ENCODE assay signal across 11 cellular contexts in the genomic region with DNA sequence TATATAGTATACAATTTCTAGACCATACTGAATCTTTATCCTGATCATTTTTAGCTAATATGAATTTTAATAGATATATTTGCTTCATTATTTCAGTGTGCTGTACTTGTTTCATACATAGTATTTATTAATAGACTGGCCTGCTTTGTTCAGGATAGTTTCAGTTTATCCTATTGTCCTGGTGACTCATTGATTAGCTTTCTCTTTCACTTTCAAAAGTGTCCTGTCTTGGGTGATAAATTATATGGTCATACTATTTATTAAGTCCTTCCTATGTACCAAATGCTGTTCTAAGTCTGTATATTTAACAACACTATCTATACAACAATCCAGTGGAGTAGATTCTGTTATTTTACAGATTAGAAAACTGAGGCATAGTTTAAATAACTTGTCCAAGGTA.
A peak's percentile ranks its signal among the peaks of the same experiment; 100 is the strongest.
DNase-seq lines count a peak whose midpoint lies in the region; ATAC-seq and TF ChIP-seq lines count a peak whose summit lies in the region.
"Had no signal": no experiment of that assay in that cellular context is flagged by ENCODE, and none has a peak within 500 bp of the region (broad histone marks: within the 10 kb centered on the region; RNA-seq: fewer than 3 reads in every experiment).

No MANE protein-coding gene starts in this region.

- H3K36me3 ChIP-seq in tibial artery (no peaks in the 10 kb centered on the region), neural progenitor cell (no peaks in the 10 kb centered on the region)
- H3K36me3 ChIP-seq: gastrocnemius medialis had no signal

- no peaks in the 10 kb centered on the region for H4K20me1 ChIP-seq in neural progenitor cell (ENCODE audit: low read depth)

- peak; percentile 90 for DNase-seq in OCI-M1 (lab: John Stamatoyannopoulos, UW)
- DNase-seq in pulmonary artery endothelial cell (ENCODE audit: low read depth, low spot score): peak; percentile 24
- DNase-seq in tibial artery: no peak
- no peak for DNase-seq in neural progenitor cell (ENCODE audit: low spot score)
- no peak for DNase-seq in activated T-cell treated with anti-CD3 and anti-CD28 coated beads, Interleukin-2, amount 50 U/mL, for 24 hours
- DNase-seq: activated effector memory CD4-positive, alpha-beta T cell treated with Interleukin-2 at 50 U/mL for 16 hours; gastrocnemius medialis; T-helper 17 cell had no signal

- H3K9me3 ChIP-seq in tibial artery: peaks cover 0 to 15% (median 12%) of the 10 kb centered on the region in 3 donors
- H3K9me3 ChIP-seq in neural progenitor cell (ENCODE audit: low read depth): peaks cover 6% of the 10 kb centered on the region
- H3K9me3 ChIP-seq: gastrocnemius medialis had no signal

- H3F3A ChIP-seq in neural progenitor cell (ENCODE audit: low read depth): no peaks in the 10 kb centered on the region

- TF ChIP-seq CTCF in tibial artery (IDR thresholded peaks at IDR 0.05): no peak
- no peak for TF ChIP-seq CTCF in neural progenitor cell (IDR thresholded peaks at IDR 0.05)

- H3K4me3 Mint-ChIP-seq in neural progenitor cell: no peak overlapping the region
- no peak overlapping the region for H3K4me3 Mint-ChIP-seq in activated T-cell treated with anti-CD3 and anti-CD28 coated beads, Interleukin-2, amount 50 U/mL, for 24 hours
- H3K4me3 Mint-ChIP-seq: T-helper 17 cell had no signal

- H2AFZ ChIP-seq in neural progenitor cell (replicated peaks): no peak overlapping the region

- H3K27ac ChIP-seq in tibial artery: no peak overlapping the region
- no peak overlapping the region for H3K27ac ChIP-seq in neural progenitor cell

- H3K4me3 ChIP-seq in tibial artery (no peak overlapping the region), neural progenitor cell (no peak overlapping the region)
- H3K4me3 ChIP-seq: gastrocnemius medialis had no signal

- H3K79me2 ChIP-seq in neural progenitor cell (ENCODE audit: low read depth): no peaks in the 10 kb centered on the region

- peaks cover 3% of the 10 kb centered on the region for H3K27me3 Mint-ChIP-seq in neural progenitor cell (ENCODE audit: insufficient read depth, low read depth)
- peaks cover 3% of the 10 kb centered on the region for H3K27me3 Mint-ChIP-seq in activated T-cell treated with anti-CD3 and anti-CD28 coated beads, Interleukin-2, amount 50 U/mL, for 24 hours

- peak; percentile 80 for ATAC-seq in GM21423 (IDR thresholded peaks at IDR 0.05; ENCODE audit: unreplicated experiment)
- ATAC-seq in esophagus mucosa: peak; percentile 28
- ATAC-seq in GM19324 (IDR thresholded peaks at IDR 0.05; ENCODE audit: low FRiP score, unreplicated experiment): no peak
- ATAC-seq: gastrocnemius medialis, T-helper 17 cell had no signal

- H3K27me3 ChIP-seq in tibial artery (no peaks in the 10 kb centered on the region), neural progenitor cell (no peaks in the 10 kb centered on the region)
- H3K27me3 ChIP-seq: gastrocnemius medialis had no signal

- H3K4me1 Mint-ChIP-seq in neural progenitor cell: peaks cover 2% of the 10 kb centered on the region
- peaks cover 5% of the 10 kb centered on the region for H3K4me1 Mint-ChIP-seq in activated T-cell treated with anti-CD3 and anti-CD28 coated beads, Interleukin-2, amount 50 U/mL, for 24 hours (ENCODE audit: low read depth)

- intact Hi-C loops in tibial artery (cut with DNase I; ENCODE audit: low total_unique reads): no loop called here

- H3K9ac ChIP-seq in neural progenitor cell: no peak overlapping the region

- H3K4me1 ChIP-seq in tibial artery (no peaks in the 10 kb centered on the region), neural progenitor cell (no peaks in the 10 kb centered on the region)
- H3K4me1 ChIP-seq: gastrocnemius medialis had no signal

- no peak overlapping the region for H3K27ac Mint-ChIP-seq in neural progenitor cell
- H3K27ac Mint-ChIP-seq in activated T-cell treated with anti-CD3 and anti-CD28 coated beads, Interleukin-2, amount 50 U/mL, for 24 hours: no peak overlapping the region
- H3K27ac Mint-ChIP-seq: T-helper 17 cell had no signal

- H3K36me3 Mint-ChIP-seq in neural progenitor cell: peaks cover 5% of the 10 kb centered on the region
- no peaks in the 10 kb centered on the region for H3K36me3 Mint-ChIP-seq in activated T-cell treated with anti-CD3 and anti-CD28 coated beads, Interleukin-2, amount 50 U/mL, for 24 hours (ENCODE audit: low read depth)

- H3K9me3 Mint-ChIP-seq in neural progenitor cell: peaks cover 16% of the 10 kb centered on the region
- peaks cover 12% of the 10 kb centered on the region for H3K9me3 Mint-ChIP-seq in activated T-cell treated with anti-CD3 and anti-CD28 coated beads, Interleukin-2, amount 50 U/mL, for 24 hours

- no peak overlapping the region for H3K4me2 ChIP-seq in neural progenitor cell

Comparison
In these comparisons a context has a peak if more than half of its experiments do, and no peak if none do; other contexts are left out.
1. DNase-seq: peak in OCI-M1 (single experiment) and pulmonary artery endothelial cell (single experiment); none in tibial artery (0 of 2), neural progenitor cell (single experiment) and activated T-cell treated with anti-CD3 and anti-CD28 coated beads, Interleukin-2, amount 50 U/mL, for 24 hours (single experiment).